In the genomic region with DNA sequence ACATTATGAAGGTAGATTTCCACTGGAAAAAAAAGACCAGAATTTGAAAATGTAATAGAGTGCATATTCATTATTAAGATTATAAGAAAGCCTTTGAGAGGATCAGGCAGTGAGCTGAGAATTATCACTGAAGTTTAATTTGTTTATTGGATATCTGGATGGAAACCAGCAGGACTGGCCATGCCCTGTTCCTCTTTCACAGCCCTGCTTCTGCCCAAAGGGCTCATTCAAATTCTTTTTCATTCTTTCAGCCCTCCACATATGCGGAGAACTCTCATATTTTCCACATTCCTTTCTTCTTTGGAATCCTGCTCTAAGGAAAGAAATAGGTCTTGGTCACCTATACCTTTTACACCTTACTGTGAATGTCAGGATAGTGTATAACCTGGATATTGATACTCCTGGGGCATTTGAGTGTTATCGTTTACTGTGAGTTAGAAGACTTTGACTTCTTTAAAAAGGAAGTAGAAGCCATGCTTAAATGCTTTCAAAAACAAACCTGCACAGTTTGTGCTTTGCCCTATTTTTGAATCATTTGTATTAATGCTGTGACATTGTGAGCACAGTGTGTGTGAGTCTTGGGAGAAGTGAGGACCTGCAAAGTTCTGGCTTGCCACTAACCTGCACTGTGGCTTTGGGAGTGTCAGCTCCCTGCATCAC, we compare ENCODE assay signal across 29 cellular contexts.
"Had no signal": no experiment of that assay in that cellular context is flagged by ENCODE, and none has a peak within 500 bp of the region (broad histone marks: within the 10 kb centered on the region; RNA-seq: fewer than 3 reads in every experiment).

No MANE protein-coding gene starts in this region.

- DNase-seq: activated CD4-positive, alpha-beta T cell treated with anti-CD3 and anti-CD28 coated beads, Interleukin-2, amount 10 ng/mL, durations not matched to agents 24 days and 14 days; activated CD4-positive, alpha-beta T cell treated with anti-CD3 and anti-CD28 coated beads, Interleukin-2, amount 50 U/mL, for 4 hours; activated CD8-positive, alpha-beta T cell treated with anti-CD3 and anti-CD28 coated beads for 36 hours; activated effector memory CD4-positive, alpha-beta T cell treated with anti-CD3 and anti-CD28 coated beads, Interleukin-2, amount 50 U/mL, for 16 hours; activated naive CD4-positive, alpha-beta T cell; activated naive CD4-positive, alpha-beta T cell treated with anti-CD3 and anti-CD28 coated beads, Interleukin-2, amount 50 U/mL, for 16 hours; activated naive CD8-positive, alpha-beta T cell treated with anti-CD3 and anti-CD28 coated beads for 36 hours; activated T-cell treated with anti-CD3 and anti-CD28 coated beads, Interleukin-2, amount 50 U/mL, for 1 hour; activated T-cell treated with anti-CD3 and anti-CD28 coated beads, Interleukin-2, amount 50 U/mL, for 72 hours; amniotic stem cell; aorta; brain microvascular endothelial cell; central memory CD4-positive, alpha-beta T cell; Kasumi-1; KBM-7; MG63; MV-4-11; NCI-H1092; NCI-H1436 treated with DMSO at 0.1 percent for 48 hours; NCI-H1694 treated with DMSO at 0.1 percent for 48 hours; NCI-H2029; NCI-H345; NCI-H524 treated with DMSO at 0.1 percent for 48 hours; SHP77 treated with DMSO at 0.1 percent for 48 hours; T1000; WERI-Rb-1 had no signal

- H3K27ac Mint-ChIP-seq: activated CD4-positive, alpha-beta T cell treated with anti-CD3 and anti-CD28 coated beads, Interleukin-2, amount 10 ng/mL, durations not matched to agents 24 days and 14 days; activated CD8-positive, alpha-beta T cell treated with anti-CD3 and anti-CD28 coated beads for 36 hours; activated naive CD8-positive, alpha-beta T cell treated with anti-CD3 and anti-CD28 coated beads for 36 hours; activated T-cell treated with anti-CD3 and anti-CD28 coated beads, Interleukin-2, amount 50 U/mL, for 72 hours; activated T-helper 17 cell treated with anti-CD3 and anti-CD28 coated beads, Interleukin-2, amount 50 U/mL, for 72 hours had no signal

- H3K4me1 Mint-ChIP-seq: activated T-helper 17 cell treated with anti-CD3 and anti-CD28 coated beads, Interleukin-2, amount 50 U/mL, for 72 hours had no signal

- H3K4me1 ChIP-seq: SJSA1 had no signal

- H3K27me3 ChIP-seq: brain microvascular endothelial cell, MG63, SJSA1 had no signal

- H3K27me3 Mint-ChIP-seq: activated CD4-positive, alpha-beta T cell treated with anti-CD3 and anti-CD28 coated beads, Interleukin-2, amount 10 ng/mL, durations not matched to agents 24 days and 14 days; activated CD8-positive, alpha-beta T cell treated with anti-CD3 and anti-CD28 coated beads for 36 hours; activated naive CD8-positive, alpha-beta T cell treated with anti-CD3 and anti-CD28 coated beads for 36 hours had no signal

- ATAC-seq: activated CD8-positive, alpha-beta T cell treated with anti-CD3 and anti-CD28 coated beads for 36 hours; activated T-cell treated with anti-CD3 and anti-CD28 coated beads, Interleukin-2, amount 50 U/mL, for 72 hours; activated T-helper 17 cell treated with anti-CD3 and anti-CD28 coated beads, Interleukin-2, amount 50 U/mL, for 72 hours; Panc1 had no signal

- H3K27ac ChIP-seq: brain microvascular endothelial cell, SJSA1, WERI-Rb-1 had no signal

- H3K9me3 Mint-ChIP-seq: activated CD8-positive, alpha-beta T cell treated with anti-CD3 and anti-CD28 coated beads for 36 hours; activated T-helper 17 cell treated with anti-CD3 and anti-CD28 coated beads, Interleukin-2, amount 50 U/mL, for 72 hours had no signal

- H3K9me3 ChIP-seq: MG63, SJSA1 had no signal

- H3K36me3 ChIP-seq: brain microvascular endothelial cell, MG63, SJSA1, WERI-Rb-1 had no signal

- H3K4me3 ChIP-seq: MG63, SJSA1 had no signal

- H3K4me3 Mint-ChIP-seq: activated CD4-positive, alpha-beta T cell treated with anti-CD3 and anti-CD28 coated beads, Interleukin-2, amount 10 ng/mL, durations not matched to agents 24 days and 14 days; activated CD8-positive, alpha-beta T cell treated with anti-CD3 and anti-CD28 coated beads for 36 hours; activated naive CD8-positive, alpha-beta T cell treated with anti-CD3 and anti-CD28 coated beads for 36 hours; activated T-cell treated with anti-CD3 and anti-CD28 coated beads, Interleukin-2, amount 50 U/mL, for 72 hours; activated T-helper 17 cell treated with anti-CD3 and anti-CD28 coated beads, Interleukin-2, amount 50 U/mL, for 72 hours had no signal
